ENCODE assay signal across 20 cellular contexts in genomic region chr4:181018472-181018871, GRCh38.
"Had no signal": no experiment of that assay in that cellular context is flagged by ENCODE, and none has a peak within 500 bp of the region (broad histone marks: within the 10 kb centered on the region; RNA-seq: fewer than 3 reads in every experiment).

No MANE protein-coding gene starts in this region.

- H3K9ac ChIP-seq: SK-N-SH had no signal

- H3K4me2 ChIP-seq: SK-N-SH had no signal

- H3K27me3 ChIP-seq: MG63 had no signal

- H3K27ac ChIP-seq: RWPE1 had no signal

- ATAC-seq: Panc1, PC-3, T-cell had no signal

- DNase-seq: KBM-7, MG63, NCI-H1092, NCI-H1105 treated with DMSO at 0.1 percent for 48 hours, NCI-H1417 treated with DMSO at 0.1 percent for 48 hours, NCI-H146, NCI-H1694 treated with DMSO at 0.1 percent for 48 hours, NCI-H1930, NCI-H2081, NCI-H2107, NCI-H2227 treated with DMSO at 0.1 percent for 48 hours, NCI-H524, NCI-H774, PC-3, SHP77, SK-N-SH, SW 1271, T-cell had no signal

- H3K9me3 ChIP-seq: MG63, SK-N-SH had no signal

- H3K36me3 ChIP-seq: MG63 had no signal

- H3K4me3 ChIP-seq: MG63 had no signal
